In the genomic region with DNA sequence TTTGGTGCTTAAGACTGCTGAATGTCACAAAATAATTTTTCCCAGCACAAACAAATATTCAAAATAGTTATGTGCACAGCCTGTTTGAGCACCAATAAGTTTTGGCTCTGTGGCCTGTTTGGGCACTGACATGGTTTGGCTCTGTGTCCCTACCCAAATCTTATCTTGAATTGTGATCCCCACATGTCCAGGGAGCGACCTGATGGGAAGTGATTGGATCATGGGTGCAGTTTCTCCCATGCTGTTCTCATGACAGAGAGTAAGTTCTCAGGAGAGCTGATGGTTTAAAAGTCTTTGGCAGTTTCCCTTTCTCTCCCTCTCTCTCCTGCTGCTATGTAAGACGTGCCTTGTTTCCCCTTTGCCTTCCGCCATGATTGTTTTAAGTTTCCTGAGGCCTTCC, we compare ENCODE assay signal across 27 cellular contexts.
DNase-seq lines count a peak whose midpoint lies in the region; ATAC-seq, FAIRE-seq and TF ChIP-seq lines count a peak whose summit lies in the region.
"Had no signal": no experiment of that assay in that cellular context is flagged by ENCODE, and none has a peak within 500 bp of the region (broad histone marks: within the 10 kb centered on the region; RNA-seq: fewer than 3 reads in every experiment).

No MANE protein-coding gene starts in this region.

- in situ Hi-C loops in HepG2 (cut with HindIII; ENCODE audit: extremely low pct_ligation_motif_present, low pct_unique_long_range_greater_than_20kb), result loop anchor here (10.0 kb wide), 1 partner anchor 603 kb away; no protein-coding TSS in a partner anchor

- ATAC-seq in HepG2 (no peak), right lobe of liver (no peak), T-helper 17 cell (no peak), GM19395 (IDR thresholded peaks at IDR 0.05; ENCODE audit: unreplicated experiment) (no peak)

- H3K36me3 ChIP-seq in HepG2 (replicated peaks in 1 of 2; ENCODE audit: control insufficient read depth in 1 of 2, insufficient read depth in 2 of 2, low read length in 2 of 2), result no peaks in the 10 kb centered on the region
- H3K36me3 ChIP-seq in right lobe of liver, result no peaks in the 10 kb centered on the region
- no peaks in the 10 kb centered on the region for H3K36me3 ChIP-seq in H1 (ENCODE audit: control insufficient read depth in 2 of 4, insufficient read depth in 4 of 4, low read length in 3 of 4)
- no peaks in the 10 kb centered on the region for H3K36me3 ChIP-seq in trophoblast cell (ENCODE audit: control insufficient read depth in 1 of 2, insufficient read depth in 2 of 2, low read length in 2 of 2)
- H3K36me3 ChIP-seq in BE2C, result no peaks in the 10 kb centered on the region
- H3K36me3 ChIP-seq: BLaER1 had no signal

- CTCF ChIA-PET in HepG2 (lab: Yijun Ruan, JAX; ENCODE audit: low intra/inter-chr PET ratio, low total read pairs) (no interaction called here), H1 (lab: Charles Lee; ENCODE audit: partially characterized antibody) (interaction anchor here (1.0 to 3.0 kb wide), 7 partner anchors 10 to 161 kb away, joined by 3 to 18 read pairs (median 3); no protein-coding TSS in a partner anchor)

- H3K4me3 ChIP-seq in HepG2 (replicated peaks in 1 of 3; ENCODE audit: insufficient read depth in 1 of 3, low read depth in 2 of 3, low read length in 3 of 3) (no peak overlapping the region), right lobe of liver (no peak overlapping the region), H1 (ENCODE audit: extremely low read depth in 1 of 4, insufficient read depth in 2 of 4, low read depth in 3 of 4, low read length in 4 of 4) (no peak overlapping the region), trophoblast cell (ENCODE audit: low read depth, low read length) (peak overlapping the region; percentile 13), BE2C (ENCODE audit: low read depth, low read length) (no peak overlapping the region)
- H3K4me3 ChIP-seq: A549, BLaER1, GM12878 had no signal

- H2AK5ac ChIP-seq in H1 (ENCODE audit: low read depth, low read length), result no peak overlapping the region
- H2AK5ac ChIP-seq in trophoblast cell (ENCODE audit: low read length), result no peak overlapping the region

- no peaks in the 10 kb centered on the region for H3K36me3 Mint-ChIP-seq in T-helper 17 cell (ENCODE audit: low read depth)
- H3K36me3 Mint-ChIP-seq: CD14-positive monocyte; CD4-positive, alpha-beta memory T cell; CD4-positive, CD25-positive, alpha-beta regulatory T cell; CD8-positive, alpha-beta memory T cell had no signal

- no TSS peak for BruUV-seq in HepG2 (replicated peaks; lab: Mats Ljungman, UMichigan)

- H3K27me3 Mint-ChIP-seq in T-helper 17 cell, result peaks cover 39% of the 10 kb centered on the region
- H3K27me3 Mint-ChIP-seq: CD4-positive, alpha-beta memory T cell had no signal

- no peak for TF ChIP-seq RAD21 in HepG2 (CRISPR knock-in tag; IDR thresholded peaks at IDR 0.05)
- no peak for TF ChIP-seq RAD21 in H1 (IDR thresholded peaks at IDR 0.05 in 1 of 2, conservative IDR thresholded peaks at IDR 0.05 in 1 of 2; ENCODE audit: low read depth in 2 of 2, low read length in 2 of 2)

- H3K79me1 ChIP-seq in H1 (ENCODE audit: low read depth, low read length) (no peaks in the 10 kb centered on the region), trophoblast cell (ENCODE audit: low read length) (no peaks in the 10 kb centered on the region)

- peak overlapping the region; percentile 51 for H3K27ac Mint-ChIP-seq in T-helper 17 cell
- H3K27ac Mint-ChIP-seq: B cell; CD14-positive monocyte; CD4-positive, alpha-beta memory T cell; CD4-positive, CD25-positive, alpha-beta regulatory T cell; CD8-positive, alpha-beta memory T cell had no signal

- H3K9me3 ChIP-seq in HepG2 (ENCODE audit: low read length) (no peaks in the 10 kb centered on the region), right lobe of liver (no peaks in the 10 kb centered on the region), T-helper 17 cell (ENCODE audit: control insufficient read depth, low read length, poor library complexity, severe bottlenecking) (no peaks in the 10 kb centered on the region), H1 (ENCODE audit: insufficient read depth in 2 of 2, low read depth in 1 of 2, low read length in 1 of 2) (no peaks in the 10 kb centered on the region), trophoblast cell (ENCODE audit: insufficient read depth, low read depth, low read length) (no peaks in the 10 kb centered on the region), BE2C (no peaks in the 10 kb centered on the region)
- H3K9me3 ChIP-seq: A549, BLaER1 had no signal

- no peak overlapping the region for H3K4me2 ChIP-seq in HepG2 (ENCODE audit: low read depth, low read length)
- H3K4me2 ChIP-seq in H1 (ENCODE audit: insufficient read depth in 1 of 2, low read depth in 2 of 2, low read length in 2 of 2), result no peak overlapping the region
- H3K4me2 ChIP-seq in trophoblast cell (ENCODE audit: low read length), result no peak overlapping the region
- H3K4me2 ChIP-seq: A549, BLaER1 had no signal

- no peak for TF ChIP-seq CTCF in HepG2 (CRISPR knock-in tag; IDR thresholded peaks at IDR 0.05)
- TF ChIP-seq CTCF in right lobe of liver (IDR thresholded peaks at IDR 0.05), result no peak
- no peak for TF ChIP-seq CTCF in H1 (IDR thresholded peaks at IDR 0.05; ENCODE audit: control extremely low read depth in 1 of 3, insufficient read depth in 1 of 3, low read depth in 1 of 3, low read length in 3 of 3)
- TF ChIP-seq CTCF in BE2C (IDR thresholded peaks at IDR 0.05; ENCODE audit: low read depth, low read length), result no peak

- H4K12ac ChIP-seq in trophoblast cell (ENCODE audit: low read depth, low read length), result no peak overlapping the region

- TF ChIP-seq POLR2A in HepG2 (IDR thresholded peaks at IDR 0.05; ENCODE audit: insufficient read depth in 1 of 2, low read depth in 2 of 2, low read length in 2 of 2) (no peak), right lobe of liver (IDR thresholded peaks at IDR 0.05) (no peak), H1 (IDR thresholded peaks at IDR 0.05; ENCODE audit: control extremely low read depth in 1 of 2, low read depth in 2 of 2, low read length in 2 of 2) (no peak)

- H3K27ac ChIP-seq in HepG2 (ENCODE audit: extremely low read length, insufficient read depth, low read length) (no peak overlapping the region), right lobe of liver (no peak overlapping the region), H1 (ENCODE audit: low read depth, low read length) (no peak overlapping the region), trophoblast cell (ENCODE audit: low read depth, low read length) (no peak overlapping the region)
- H3K27ac ChIP-seq: 22Rv1, A549, BLaER1 had no signal

- H4K20me1 ChIP-seq in HepG2 (ENCODE audit: insufficient read depth, low read length) (no peaks in the 10 kb centered on the region), H1 (replicated peaks in 1 of 2; ENCODE audit: control insufficient read depth in 1 of 2, insufficient read depth in 2 of 2, low read length in 2 of 2) (no peaks in the 10 kb centered on the region)
- H4K20me1 ChIP-seq: BLaER1 had no signal

- intact Hi-C loops in HepG2 (cut with micrococcal nuclease; ENCODE audit: unreplicated experiment) (no loop called here), right lobe of liver (cut with DNase I) (no loop called here)

- H3K9ac ChIP-seq in HepG2 (ENCODE audit: insufficient read depth, low read depth, low read length), result no peak overlapping the region
- H3K9ac ChIP-seq in H1 (replicated peaks in 1 of 4; ENCODE audit: extremely low read depth in 1 of 4, low read depth in 3 of 4, low read length in 3 of 4), result no peak overlapping the region
- H3K9ac ChIP-seq in trophoblast cell (ENCODE audit: low read length), result no peak overlapping the region
- H3K9ac ChIP-seq: BLaER1 had no signal

- H4K5ac ChIP-seq in H1 (ENCODE audit: insufficient read length, low read depth, low read length), result no peak overlapping the region

- H2BK120ac ChIP-seq in H1 (replicated peaks; ENCODE audit: low read depth, low read length), result no peak overlapping the region
- H2BK120ac ChIP-seq in trophoblast cell (ENCODE audit: insufficient read depth, low read length, poor library complexity), result no peak overlapping the region

- H4K8ac ChIP-seq in H1 (ENCODE audit: extremely low read depth, insufficient read depth, low read length) (no peak overlapping the region), trophoblast cell (ENCODE audit: low read depth, low read length) (no peak overlapping the region)

- H3K56ac ChIP-seq in H1 (replicated peaks; ENCODE audit: insufficient read length, low read depth, low read length), result no peak overlapping the region

- POLR2A ChIA-PET in HepG2 (lab: Yijun Ruan, JAX), result no interaction called here
- POLR2A ChIA-PET in H1 (lab: Charles Lee; ENCODE audit: partially characterized antibody), result no interaction called here

- H2BK20ac ChIP-seq in H1 (ENCODE audit: low read length), result no peak overlapping the region

- no peak overlapping the region for H2BK15ac ChIP-seq in H1 (ENCODE audit: low read length)

- TF ChIP-seq EP300 in HepG2 (IDR thresholded peaks at IDR 0.05; ENCODE audit: low read depth in 2 of 2, low read length in 2 of 2), result no peak
- TF ChIP-seq EP300 in HepG2 (CRISPR knock-in tag; IDR thresholded peaks at IDR 0.05; ENCODE audit: borderline replicate concordance), result no peak
- no peak for TF ChIP-seq EP300 in H1 (IDR thresholded peaks at IDR 0.05; ENCODE audit: borderline replicate concordance in 1 of 2, low read depth in 2 of 2, low read length in 2 of 2)

- H2BK12ac ChIP-seq in H1 (ENCODE audit: low read depth, low read length), result no peak overlapping the region
- no peak overlapping the region for H2BK12ac ChIP-seq in trophoblast cell (ENCODE audit: low read length)

- FAIRE-seq in HepG2 (lab: Jason Lieb, UNC), result no peak
- no peak for FAIRE-seq in H1 (lab: Jason Lieb, UNC)
- FAIRE-seq: A549, GM12878, GM19239 had no signal

- H2AFZ ChIP-seq in HepG2 (ENCODE audit: low read length) (no peak overlapping the region), H1 (ENCODE audit: low read length) (peak overlapping the region; percentile 26; the same call in 1 of the 2 replicates), trophoblast cell (ENCODE audit: insufficient read depth, low read length, poor library complexity) (no peak overlapping the region)

- H3K23me2 ChIP-seq in H1 (ENCODE audit: low read depth, low read length), result no peaks in the 10 kb centered on the region

- H4K91ac ChIP-seq in H1 (replicated peaks; ENCODE audit: insufficient read length, low read length), result no peak overlapping the region
- H4K91ac ChIP-seq in trophoblast cell (ENCODE audit: low read depth, low read length), result no peak overlapping the region

- no peaks in the 10 kb centered on the region for H3K4me1 Mint-ChIP-seq in T-helper 17 cell
- H3K4me1 Mint-ChIP-seq: B cell; CD14-positive monocyte; CD4-positive, alpha-beta memory T cell; CD8-positive, alpha-beta memory T cell had no signal

- H3K18ac ChIP-seq in H1 (ENCODE audit: extremely low read depth, low read length), result no peak overlapping the region
- no peak overlapping the region for H3K18ac ChIP-seq in trophoblast cell (ENCODE audit: low read length)

- H3K4ac ChIP-seq in H1 (replicated peaks; ENCODE audit: insufficient read length, low read depth, low read length) (no peak overlapping the region), trophoblast cell (ENCODE audit: low read depth, low read length) (no peak overlapping the region)

- H2BK5ac ChIP-seq in H1 (ENCODE audit: low read depth, low read length), result no peak overlapping the region
- H2BK5ac ChIP-seq in trophoblast cell (ENCODE audit: low read depth, low read length, poor library complexity), result no peak overlapping the region

- peaks cover 33% of the 10 kb centered on the region for H3K4me1 ChIP-seq in HepG2 (ENCODE audit: insufficient read depth, low read length)
- peaks cover 0 to 71% (median 19%) of the 10 kb centered on the region in 4 donors for H3K4me1 ChIP-seq in right lobe of liver
- H3K4me1 ChIP-seq in H1 (replicated peaks in 1 of 4; ENCODE audit: control insufficient read depth in 3 of 4, insufficient read depth in 4 of 4, low read length in 3 of 4), result no peaks in the 10 kb centered on the region
- no peaks in the 10 kb centered on the region for H3K4me1 ChIP-seq in trophoblast cell (ENCODE audit: control insufficient read depth in 1 of 2, insufficient read depth in 2 of 2, low read length in 2 of 2)
- no peaks in the 10 kb centered on the region for H3K4me1 ChIP-seq in BE2C
- H3K4me1 ChIP-seq: A549, BLaER1 had no signal

- DNase-seq in HepG2 (ENCODE audit: low spot score), result no peak
- DNase-seq in right lobe of liver, result no peak
- no peak for DNase-seq in T-helper 17 cell
- DNase-seq in H1 (ENCODE audit: low read depth in 1 of 2, low spot score in 2 of 2), result no peak
- DNase-seq in trophoblast cell, result no peak
- no peak for DNase-seq in BE2C
- no peak for DNase-seq in activated CD8-positive, alpha-beta memory T cell treated with anti-CD3 and anti-CD28 coated beads, Interleukin-2, amount 50 U/mL, for 48 hours
- DNase-seq: AML-193; C1 segment of cervical spinal cord; CD4-positive, alpha-beta memory T cell; CD4-positive, CD25-positive, alpha-beta regulatory T cell; CD8-positive, alpha-beta memory T cell; COR-L47; DMS 273 treated with DMSO at 0.1 percent for 48 hours; DMS153; DMS79; DND-41; EL; GDM1 had no signal

- H3K79me2 ChIP-seq in HepG2 (ENCODE audit: insufficient read depth, low read length), result no peaks in the 10 kb centered on the region
- H3K79me2 ChIP-seq in H1 (ENCODE audit: control insufficient read depth in 1 of 2, insufficient read depth in 2 of 2, low read length in 2 of 2), result no peaks in the 10 kb centered on the region
- H3K79me2 ChIP-seq in trophoblast cell (ENCODE audit: control insufficient read depth, insufficient read depth, low read length, poor library complexity), result no peaks in the 10 kb centered on the region

- no peak overlapping the region for H3K23ac ChIP-seq in H1 (ENCODE audit: insufficient read length)
- H3K23ac ChIP-seq in trophoblast cell (ENCODE audit: low read length), result no peak overlapping the region

- 98% methylated on average over 3 of the region's 3 CpGs for WGBS in HepG2 (ENCODE audit: low lambda C conversion rate)
- 60% methylated on average over 1 of the region's 3 CpGs for WGBS in right lobe of liver (ENCODE audit: insufficient coverage, low coverage, low lambda C conversion rate, missing lambda C conversion rate)
- WGBS in H1 (ENCODE audit: extremely low coverage in 1 of 2, insufficient coverage in 1 of 2, insufficient read length in 1 of 2, insufficient replicate concordance in 2 of 2, low coverage in 1 of 2, low lambda C conversion rate in 2 of 2, missing lambda C conversion rate in 1 of 2), 2 experiments, result 88% methylated on average over 3 of the region's 3 CpGs; no CpG with 5 or more reads in 1 of the 2 experiments
- WGBS in trophoblast cell (ENCODE audit: extremely low coverage, insufficient coverage, insufficient read length), result no CpG with 5 or more reads among the region's 3 CpGs

- H3K27me3 ChIP-seq in HepG2 (ENCODE audit: control insufficient read depth in 1 of 2, insufficient read depth in 2 of 2, low read length in 2 of 2) (no peaks in the 10 kb centered on the region), right lobe of liver (no peaks in the 10 kb centered on the region), H1 (replicated peaks in 1 of 4; ENCODE audit: control insufficient read depth in 3 of 4, extremely low read depth in 1 of 4, insufficient read depth in 3 of 4, low read length in 3 of 4) (no peaks in the 10 kb centered on the region), trophoblast cell (ENCODE audit: insufficient read depth, low read length) (no peaks in the 10 kb centered on the region), BE2C (no peaks in the 10 kb centered on the region; the same call in none of the 2 replicates)
- H3K27me3 ChIP-seq: BLaER1 had no signal

- H3K14ac ChIP-seq in H1 (ENCODE audit: insufficient read length) (no peak overlapping the region), trophoblast cell (ENCODE audit: low read length) (no peak overlapping the region)

- H3K4me3 Mint-ChIP-seq in T-helper 17 cell, result no peak overlapping the region
- H3K4me3 Mint-ChIP-seq: B cell; CD14-positive monocyte; CD4-positive, alpha-beta memory T cell; CD4-positive, CD25-positive, alpha-beta regulatory T cell; CD8-positive, alpha-beta memory T cell had no signal
